In genomic region chr10:117677239-117677638, GRCh38 we compare ENCODE assay signal across 18 cellular contexts.
DNase-seq lines count a peak whose midpoint lies in the region; ATAC-seq and TF ChIP-seq lines count a peak whose summit lies in the region.
"Had no signal": no experiment of that assay in that cellular context is flagged by ENCODE, and none has a peak within 500 bp of the region (broad histone marks: within the 10 kb centered on the region; RNA-seq: fewer than 3 reads in every experiment).

No MANE protein-coding gene starts in this region.

- H3K4me1 ChIP-seq in mammary epithelial cell (ENCODE audit: insufficient read depth, low read length) (peaks cover 13% of the 10 kb centered on the region), upper lobe of left lung (no peaks in the 10 kb centered on the region)

- TF ChIP-seq CTCF in mammary epithelial cell (conservative IDR thresholded peaks at IDR 0.05 in 1 of 2, IDR thresholded peaks at IDR 0.05 in 1 of 2; ENCODE audit: extremely low read depth in 1 of 2, insufficient read depth in 1 of 2, low read depth in 1 of 2, low read length in 2 of 2) (no peak), upper lobe of left lung (IDR thresholded peaks at IDR 0.05) (no peak)

- H3K4me2 ChIP-seq in mammary epithelial cell (ENCODE audit: insufficient read depth, low read depth, low read length): no peak overlapping the region

- TF ChIP-seq POLR2A in upper lobe of left lung (IDR thresholded peaks at IDR 0.05): no peak

- no peaks in the 10 kb centered on the region for H3K79me2 ChIP-seq in mammary epithelial cell (ENCODE audit: insufficient read depth, low read length)

- WGBS in mammary epithelial cell (ENCODE audit: low coverage, missing lambda C conversion rate): 45% methylated on average over 7 of the region's 7 CpGs
- WGBS in upper lobe of left lung, 2 donors: 63 to 77% methylated on average over 6 to 7 of the region's 7 CpGs

- H3K9ac ChIP-seq in mammary epithelial cell (ENCODE audit: insufficient read depth, low read length): no peak overlapping the region

- H4K20me1 ChIP-seq in mammary epithelial cell (ENCODE audit: insufficient read depth, low read length): no peaks in the 10 kb centered on the region

- CTCF ChIA-PET in mammary epithelial cell (lab: Charles Lee; ENCODE audit: low non-redundant PET): no interaction called here

- DNase-seq in ELF-1 (ENCODE audit: low read depth, low spot score) (peak; percentile 41), LoVo (ENCODE audit: low spot score) (peak; percentile 53), mammary epithelial cell (peak; percentile 53), iPS-NIHi7 (ENCODE audit: extremely low spot score) (peak; percentile 47), upper lobe of left lung (no peak)
- no peak for DNase-seq in activated naive CD4-positive, alpha-beta T cell treated with anti-CD3 and anti-CD28 coated beads, Interleukin-2, amount 50 U/mL, for 72 hours (ENCODE audit: low spot score in 2 of 2)
- DNase-seq: Calu3; CD4-positive, CD25-positive, alpha-beta regulatory T cell; DMS79; NCI-H1092; NCI-H1694; NCI-H446; NCI-H774; SHP77 had no signal

- no peaks in the 10 kb centered on the region for H3K36me3 Mint-ChIP-seq in activated naive CD4-positive, alpha-beta T cell treated with anti-CD3 and anti-CD28 coated beads, Interleukin-2, amount 50 U/mL, for 72 hours
- H3K36me3 Mint-ChIP-seq: CD4-positive, CD25-positive, alpha-beta regulatory T cell had no signal

- TF ChIP-seq EP300 in upper lobe of left lung (IDR thresholded peaks at IDR 0.05): no peak

- H3K9me3 ChIP-seq in mammary epithelial cell (replicated peaks; ENCODE audit: insufficient read depth, low read length) (no peaks in the 10 kb centered on the region), upper lobe of left lung (no peaks in the 10 kb centered on the region)

- in situ Hi-C loops in mammary epithelial cell (cut with MboI; ENCODE audit: low sequenced_read_pairs in 2 of 2): no loop called here

- H3K9me3 Mint-ChIP-seq in activated naive CD4-positive, alpha-beta T cell treated with anti-CD3 and anti-CD28 coated beads, Interleukin-2, amount 50 U/mL, for 72 hours: no peaks in the 10 kb centered on the region

- dilution Hi-C loops in mammary epithelial cell (cut with HindIII; ENCODE audit: low sequenced_read_pairs): no loop called here

- H2AFZ ChIP-seq in mammary epithelial cell (ENCODE audit: low read depth, low read length): no peak overlapping the region

- H3K36me3 ChIP-seq in mammary epithelial cell (ENCODE audit: insufficient read depth, low read length): no peaks in the 10 kb centered on the region
- no peaks in the 10 kb centered on the region for H3K36me3 ChIP-seq in upper lobe of left lung

- no peak overlapping the region for H3K27ac ChIP-seq in mammary epithelial cell (ENCODE audit: insufficient read depth, low read depth, low read length)
- H3K27ac ChIP-seq in upper lobe of left lung: no peak overlapping the region

- ATAC-seq in upper lobe of left lung (ENCODE audit: low FRiP score in 2 of 2) (no peak), GM18858 (IDR thresholded peaks at IDR 0.05; ENCODE audit: unreplicated experiment) (no peak), GM19023 (IDR thresholded peaks at IDR 0.05; ENCODE audit: unreplicated experiment) (no peak)
- ATAC-seq in activated naive CD4-positive, alpha-beta T cell treated with anti-CD3 and anti-CD28 coated beads, Interleukin-2, amount 50 U/mL, for 72 hours: no peak
- ATAC-seq: Panc1, SK-N-SH treated with all-trans-retinoic acid at 6 μM for 48 hours had no signal

- no peaks in the 10 kb centered on the region for H3K27me3 ChIP-seq in mammary epithelial cell (ENCODE audit: insufficient read depth, low read length)
- no peaks in the 10 kb centered on the region for H3K27me3 ChIP-seq in upper lobe of left lung

- H3K4me3 ChIP-seq in mammary epithelial cell (replicated peaks in 1 of 3; ENCODE audit: insufficient read depth in 1 of 3, low read depth in 2 of 3, low read length in 3 of 3) (no peak overlapping the region), upper lobe of left lung (no peak overlapping the region)

- H3K27ac Mint-ChIP-seq in activated naive CD4-positive, alpha-beta T cell treated with anti-CD3 and anti-CD28 coated beads, Interleukin-2, amount 50 U/mL, for 72 hours: no peak overlapping the region
- H3K27ac Mint-ChIP-seq: CD4-positive, CD25-positive, alpha-beta regulatory T cell had no signal

- intact Hi-C loops in mammary epithelial cell (cut with micrococcal nuclease): no loop called here

- no TSS peak for BruUV-seq in mammary epithelial cell (replicated peaks; lab: Mats Ljungman, UMichigan)

Comparison
In these comparisons a context has a peak if more than half of its experiments do, and no peak if none do; other contexts are left out.
1. DNase-seq: peak in ELF-1 (single experiment), LoVo (single experiment), mammary epithelial cell (single experiment) and iPS-NIHi7 (single experiment); none in upper lobe of left lung (0 of 2) and activated naive CD4-positive, alpha-beta T cell treated with anti-CD3 and anti-CD28 coated beads, Interleukin-2, amount 50 U/mL, for 72 hours (0 of 2).